ENCODE assay signal across 11 cellular contexts in genomic region chr14:64806202-64806861, GRCh38.
A peak's percentile ranks its signal among the peaks of the same experiment; 100 is the strongest.
DNase-seq lines count a peak whose midpoint lies in the region; ATAC-seq and TF ChIP-seq lines count a peak whose summit lies in the region.
"Had no signal": no experiment of that assay in that cellular context is flagged by ENCODE, and none has a peak within 500 bp of the region (broad histone marks: within the 10 kb centered on the region; RNA-seq: fewer than 3 reads in every experiment).

No MANE protein-coding gene starts in this region.

- H3K79me2 ChIP-seq in osteoblast (ENCODE audit: insufficient read depth, low read length) = no peaks in the 10 kb centered on the region

- no peaks in the 10 kb centered on the region for H4K20me1 ChIP-seq in osteoblast (ENCODE audit: insufficient read depth, low read length)

- ATAC-seq in HG03095 (IDR thresholded peaks at IDR 0.05; ENCODE audit: unreplicated experiment) = no peak
- no peak for ATAC-seq in HG03521 (IDR thresholded peaks at IDR 0.05; ENCODE audit: unreplicated experiment)

- peak overlapping the region; percentile 61 for H3K4me2 ChIP-seq in osteoblast (ENCODE audit: insufficient read depth, low read length)

- H3K27me3 ChIP-seq in osteoblast (ENCODE audit: insufficient read depth, low read length) = no peaks in the 10 kb centered on the region

- H2AFZ ChIP-seq in osteoblast (ENCODE audit: low read length) = peak overlapping the region; percentile 42

- TF ChIP-seq CTCF in osteoblast (IDR thresholded peaks at IDR 0.05; ENCODE audit: extremely low read depth, low read depth, low read length) = no peak

- H3K4me1 ChIP-seq in osteoblast (ENCODE audit: insufficient read depth, low read length) = peaks cover 23% of the 10 kb centered on the region

- no peaks in the 10 kb centered on the region for H3K9me3 ChIP-seq in osteoblast (ENCODE audit: low read depth, low read length)

- in situ Hi-C loops in Caki2 (cut with HindIII; ENCODE audit: low pct_unique_long_range_greater_than_20kb, low sequenced_read_pairs) = no loop called here

- DNase-seq in Caki2 (ENCODE audit: low read depth) = peak; percentile 62
- DNase-seq in NCI-H446 (lab: John Stamatoyannopoulos, UW) = peak; percentile 19 to 63
- peak; percentile 36 for DNase-seq in epithelial cell of prostate (ENCODE audit: low read depth, low spot score)
- DNase-seq in osteoblast (ENCODE audit: insufficient read length, low spot score, missing footprints) = peak; percentile 90
- no peak for DNase-seq in activated CD8-positive, alpha-beta memory T cell treated with anti-CD3 and anti-CD28 coated beads for 24 hours
- DNase-seq in T-helper 9 cell = no peak
- DNase-seq: activated CD4-positive, alpha-beta T cell treated with anti-CD3 and anti-CD28 coated beads for 1 hour; Kasumi-1; retina had no signal

- H3K36me3 ChIP-seq in osteoblast (ENCODE audit: insufficient read depth, low read length) = no peaks in the 10 kb centered on the region

- H3K27ac ChIP-seq in epithelial cell of prostate (peak overlapping the region; percentile 76), osteoblast (ENCODE audit: low read depth, low read length) (peak overlapping the region; percentile 78)

- peak overlapping the region; percentile 9 for H3K4me3 ChIP-seq in osteoblast (ENCODE audit: insufficient read depth, low read length)

Comparison
In these comparisons a context has a peak if more than half of its experiments do, and no peak if none do; other contexts are left out.
1. DNase-seq: peak in Caki2 (single experiment), NCI-H446 (2 of 2), epithelial cell of prostate (single experiment) and osteoblast (single experiment); none in activated CD8-positive, alpha-beta memory T cell treated with anti-CD3 and anti-CD28 coated beads for 24 hours (single experiment) and T-helper 9 cell (single experiment).